10 cellular contexts compared by ENCODE assay signal in the genomic region with DNA sequence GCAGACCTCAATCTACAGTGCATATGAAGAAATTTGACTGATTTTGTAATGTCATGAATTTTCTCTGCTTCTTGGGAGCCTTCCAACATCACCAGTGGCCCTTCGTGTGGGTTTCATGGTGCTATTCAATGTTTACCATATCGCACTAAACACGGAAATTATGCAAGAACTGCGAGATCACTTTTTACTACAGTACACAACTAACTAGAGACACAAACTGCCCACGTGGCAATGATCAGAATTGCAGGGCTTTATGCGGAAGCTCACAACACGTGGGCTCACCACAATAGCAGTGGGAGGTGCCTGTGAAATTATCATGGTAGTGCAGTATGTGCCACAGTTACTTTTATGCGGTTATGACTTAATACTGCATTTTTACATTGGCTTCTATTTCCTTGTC.
DNase-seq lines count a peak whose midpoint lies in the region; ATAC-seq and TF ChIP-seq lines count a peak whose summit lies in the region.
"Had no signal": no experiment of that assay in that cellular context is flagged by ENCODE, and none has a peak within 500 bp of the region (broad histone marks: within the 10 kb centered on the region; RNA-seq: fewer than 3 reads in every experiment).

No MANE protein-coding gene starts in this region.

- H4K20me1 ChIP-seq in H9 (ENCODE audit: control insufficient read depth, insufficient read depth, insufficient read length), result no peaks in the 10 kb centered on the region

- H3K4me1 Mint-ChIP-seq in H9 (no peaks in the 10 kb centered on the region), endodermal cell (no peaks in the 10 kb centered on the region)

- H3K14ac ChIP-seq in H9 (ENCODE audit: insufficient read depth, low read length), result no peak overlapping the region

- no peak overlapping the region for H2BK5ac ChIP-seq in H9 (ENCODE audit: insufficient read length, low read length)

- H3K9me3 Mint-ChIP-seq in H9, result peaks cover 11 to 19% of the 10 kb centered on the region in 2 experiments
- peaks cover 7% of the 10 kb centered on the region for H3K9me3 Mint-ChIP-seq in endodermal cell

- H3K56ac ChIP-seq in H9 (ENCODE audit: insufficient read length, low read depth, low read length), result no peak overlapping the region

- H3K23me2 ChIP-seq in H9 (ENCODE audit: insufficient read length, low read depth, low read length, poor library complexity, severe bottlenecking), result no peaks in the 10 kb centered on the region

- H3K27ac ChIP-seq in H9 (ENCODE audit: insufficient read length, low read depth, low read length) (no peak overlapping the region), endodermal cell (ENCODE audit: low read depth, low read length) (no peak overlapping the region)

- H2BK15ac ChIP-seq in H9 (ENCODE audit: low read depth, low read length), result no peak overlapping the region

- H2AFZ ChIP-seq in H9 (ENCODE audit: low read length), result no peak overlapping the region

- no peak overlapping the region for H3T11ph ChIP-seq in H9 (ENCODE audit: low read length)

- H3K27me3 ChIP-seq in H9 (ENCODE audit: insufficient read depth, low read length) (no peaks in the 10 kb centered on the region), endodermal cell (ENCODE audit: control insufficient read depth, insufficient read depth, low read length, poor library complexity, severe bottlenecking) (no peaks in the 10 kb centered on the region)

- 0 out of 3 replicates have a peak, but pooled peaks have one; percentile 15 for TF ChIP-seq CTCF in H9 (conservative IDR thresholded peaks at IDR 0.05)
- TF ChIP-seq CTCF in endodermal cell (conservative IDR thresholded peaks at IDR 0.05), result no peak

- H3K36me3 ChIP-seq in endodermal cell (ENCODE audit: control insufficient read depth, insufficient read depth, low read length), result no peaks in the 10 kb centered on the region

- no peaks in the 10 kb centered on the region for H3K27me3 Mint-ChIP-seq in H9 (ENCODE audit: low read depth)
- H3K27me3 Mint-ChIP-seq in endodermal cell (ENCODE audit: insufficient read depth), result no peaks in the 10 kb centered on the region
- H3K27me3 Mint-ChIP-seq: stimulated activated naive CD8-positive, alpha-beta T cell treated with anti-CD3 and anti-CD28 coated beads, Interleukin-15, Interleukin-2, amounts not matched to agents 100 ng/mL and 50 ng/mL, for 24 hours had no signal

- H3K36me3 Mint-ChIP-seq in H9 (ENCODE audit: insufficient read depth in 1 of 3, low read depth in 3 of 3) (peaks cover 3 to 10% (median 6%) of the 10 kb centered on the region in 3 experiments; a peak in 6 of 7 replicates), endodermal cell (ENCODE audit: low read depth) (no peaks in the 10 kb centered on the region)

- no peak overlapping the region for H3K4ac ChIP-seq in H9 (ENCODE audit: low read depth, low read length)

- H3K9ac ChIP-seq in H9 (ENCODE audit: extremely low read depth, insufficient read length, low read length) (no peak overlapping the region), endodermal cell (ENCODE audit: extremely low read depth, low read length, poor library complexity, severe bottlenecking) (no peak overlapping the region)

- no peak overlapping the region for H3K23ac ChIP-seq in H9 (ENCODE audit: insufficient read length, low read depth, low read length)

- no peak overlapping the region for H4K5ac ChIP-seq in H9 (ENCODE audit: insufficient read length, low read depth, low read length)

- no peak overlapping the region for H3K18ac ChIP-seq in H9 (ENCODE audit: insufficient read length, low read depth, low read length)

- H3K9me3 ChIP-seq in H9 (ENCODE audit: control insufficient read depth, low read depth, low read length) (no peaks in the 10 kb centered on the region), endodermal cell (ENCODE audit: control insufficient read depth, low read length) (peaks cover 16% of the 10 kb centered on the region)

- no peak overlapping the region for H4K8ac ChIP-seq in H9 (replicated peaks; ENCODE audit: insufficient read length, low read depth, low read length)

- no peak overlapping the region for H2AK5ac ChIP-seq in H9 (ENCODE audit: insufficient read length, low read length)

- H3K79me1 ChIP-seq in H9 (ENCODE audit: insufficient read depth, low read depth, low read length, poor library complexity, severe bottlenecking), result no peaks in the 10 kb centered on the region

- ATAC-seq in HG02973 (IDR thresholded peaks at IDR 0.05; ENCODE audit: unreplicated experiment) (no peak), HG03571 (IDR thresholded peaks at IDR 0.05; ENCODE audit: unreplicated experiment) (no peak)

- no peak overlapping the region for H2BK12ac ChIP-seq in H9 (ENCODE audit: insufficient read length, low read depth, low read length)

- H3K4me3 ChIP-seq in endodermal cell (ENCODE audit: low read length), result no peak overlapping the region

- H3K79me2 ChIP-seq in H9 (ENCODE audit: insufficient read depth, low read length), result no peaks in the 10 kb centered on the region

- no peak overlapping the region for H4K91ac ChIP-seq in H9 (ENCODE audit: insufficient read length, low read depth, low read length)

- no peak overlapping the region for H2BK120ac ChIP-seq in H9 (ENCODE audit: low read depth, low read length, poor library complexity, severe bottlenecking)

- WGBS in H9 (ENCODE audit: extremely low coverage, insufficient read length, low lambda C conversion rate), result no CpG with 5 or more reads among the region's 8 CpGs
- WGBS in endodermal cell (ENCODE audit: insufficient coverage in 1 of 2, insufficient read length in 1 of 2), 2 experiments, result 90% methylated on average over 5 to 8 of the region's 8 CpGs

- no peak overlapping the region for H2BK20ac ChIP-seq in H9 (ENCODE audit: low read depth, low read length, poor library complexity, severe bottlenecking)

- H3K4me3 Mint-ChIP-seq in H9 (no peak overlapping the region), endodermal cell (no peak overlapping the region)
- H3K4me3 Mint-ChIP-seq: stimulated activated naive CD8-positive, alpha-beta T cell treated with anti-CD3 and anti-CD28 coated beads, Interleukin-15, Interleukin-2, amounts not matched to agents 100 ng/mL and 50 ng/mL, for 24 hours had no signal

- H3K27ac Mint-ChIP-seq in H9 (no peak overlapping the region), endodermal cell (no peak overlapping the region)
- H3K27ac Mint-ChIP-seq: stimulated activated naive CD8-positive, alpha-beta T cell treated with anti-CD3 and anti-CD28 coated beads, Interleukin-15, Interleukin-2, amounts not matched to agents 100 ng/mL and 50 ng/mL, for 24 hours had no signal

- H3K4me2 ChIP-seq in H9 (ENCODE audit: insufficient read depth, insufficient read length, low read length), result no peak overlapping the region

- DNase-seq in H9 (no peak), OCI-M1 (lab: John Stamatoyannopoulos, UW) (peak; percentile 99), COR-L47 (lab: John Stamatoyannopoulos, UW) (no peak), endodermal cell (no peak)
- peak; percentile 50 for DNase-seq in activated T-helper 9 cell treated with anti-CD3 and anti-CD28 coated beads, Interleukin-2, amount 50 U/mL, for 16 hours (ENCODE audit: low read depth)
- DNase-seq in stimulated activated CD4-positive, alpha-beta T cell treated with anti-CD3 and anti-CD28 coated beads, Interleukin-4, amount 100 ng/mL, for 24 hours, result peak; percentile 61
- DNase-seq: occipital lobe had no signal

- H3K4me1 ChIP-seq in H9 (ENCODE audit: insufficient read depth, low read length) (no peaks in the 10 kb centered on the region), endodermal cell (ENCODE audit: control insufficient read depth, insufficient read depth, low read length) (no peaks in the 10 kb centered on the region)

Comparison
In these comparisons a context has a peak if more than half of its experiments do, and no peak if none do; other contexts are left out.
1. DNase-seq: peak in OCI-M1 (single experiment), activated T-helper 9 cell treated with anti-CD3 and anti-CD28 coated beads, Interleukin-2, amount 50 U/mL, for 16 hours (single experiment) and stimulated activated CD4-positive, alpha-beta T cell treated with anti-CD3 and anti-CD28 coated beads, Interleukin-4, amount 100 ng/mL, for 24 hours (single experiment); none in H9 (single experiment), COR-L47 (single experiment) and endodermal cell (single experiment).